21 cellular contexts compared by ENCODE assay signal in genomic region chr13:102367836-102368235, GRCh38. TPM values are rescaled to one million over a fixed set of nuclear protein-coding genes. Genes with fewer than 3 reads are reported as not detected.
A peak's percentile ranks its signal among the peaks of the same experiment; 100 is the strongest.
DNase-seq lines count a peak whose midpoint lies in the region; TF ChIP-seq lines count a peak whose summit lies in the region.
"Had no signal": no experiment of that assay in that cellular context is flagged by ENCODE, and none has a peak within 500 bp of the region (broad histone marks: within the 10 kb centered on the region; RNA-seq: fewer than 3 reads in every experiment).

No MANE protein-coding gene starts in this region.

- H3K23ac ChIP-seq in neuronal stem cell (ENCODE audit: low read depth, low read length, poor library complexity) = no peak overlapping the region

- H3K27ac Mint-ChIP-seq in glutamatergic neuron (ENCODE audit: unreplicated experiment) = peak overlapping the region; percentile 52
- H3K27ac Mint-ChIP-seq: CD4-positive, alpha-beta memory T cell; HFFc6 had no signal

- no peak overlapping the region for H3K14ac ChIP-seq in neuronal stem cell (ENCODE audit: low read length)

- H3K4me1 Mint-ChIP-seq in glutamatergic neuron (ENCODE audit: low read depth, unreplicated experiment) = peaks cover 13% of the 10 kb centered on the region
- H3K4me1 Mint-ChIP-seq: CD14-positive monocyte; CD4-positive, alpha-beta memory T cell had no signal

- no peak overlapping the region for H2AK5ac ChIP-seq in neuronal stem cell (ENCODE audit: low read depth, low read length)

- TF ChIP-seq CTCF in glutamatergic neuron (IDR thresholded peaks at IDR 0.05; ENCODE audit: partially characterized antibody, unreplicated experiment) = no peak
- TF ChIP-seq CTCF in brain microvascular endothelial cell (IDR thresholded peaks at IDR 0.05; ENCODE audit: low read depth, low read length, missing control alignments) = no peak

- H3K79me1 ChIP-seq in neuronal stem cell (ENCODE audit: low read depth, low read length) = no peaks in the 10 kb centered on the region

- no peak overlapping the region for H3K4me3 ChIP-seq in MG63
- H3K4me3 ChIP-seq in neuronal stem cell (ENCODE audit: low read length in 2 of 2) = no peak overlapping the region
- no peak overlapping the region for H3K4me3 ChIP-seq in brain microvascular endothelial cell (ENCODE audit: low read depth, low read length)
- H3K4me3 ChIP-seq: A549; BLaER1 treated with 17β-estradiol and CSF1 and Interleukin-3, amounts not matched to agents 10 nM and 100 nM; HAP-1 had no signal

- no peaks in the 10 kb centered on the region for H3K36me3 Mint-ChIP-seq in glutamatergic neuron (ENCODE audit: unreplicated experiment)
- H3K36me3 Mint-ChIP-seq: CD14-positive monocyte; CD4-positive, alpha-beta memory T cell had no signal

- no peak overlapping the region for H4K91ac ChIP-seq in neuronal stem cell (ENCODE audit: low read depth, low read length, poor library complexity)

- H2BK15ac ChIP-seq in neuronal stem cell (ENCODE audit: low read length) = no peak overlapping the region

- no CpG with 5 or more reads among the region's 14 CpGs for WGBS in neuronal stem cell (ENCODE audit: extremely low coverage in 2 of 2, insufficient read length in 2 of 2, insufficient replicate concordance in 1 of 2), 2 donors

- H3K9ac ChIP-seq in neuronal stem cell (ENCODE audit: low read depth, low read length, poor library complexity) = no peak overlapping the region
- H3K9ac ChIP-seq: BLaER1 treated with 17β-estradiol and CSF1 and Interleukin-3, amounts not matched to agents 10 nM and 100 nM had no signal

- H3K4me1 ChIP-seq in neuronal stem cell (ENCODE audit: control insufficient read depth in 2 of 2, insufficient read depth in 1 of 2, low read depth in 1 of 2, low read length in 2 of 2) = no peaks in the 10 kb centered on the region
- H3K4me1 ChIP-seq: BLaER1 treated with 17β-estradiol and CSF1 and Interleukin-3, amounts not matched to agents 10 nM and 100 nM; HAP-1 had no signal

- no peaks in the 10 kb centered on the region; the same call in 1 of the 2 replicates for H3K27me3 ChIP-seq in MG63
- H3K27me3 ChIP-seq in neuronal stem cell (ENCODE audit: control insufficient read depth in 3 of 3, insufficient read depth in 3 of 3, low read depth in 1 of 3, low read length in 3 of 3) = no peaks in the 10 kb centered on the region
- H3K27me3 ChIP-seq in brain microvascular endothelial cell (replicated peaks) = no peaks in the 10 kb centered on the region
- H3K27me3 ChIP-seq: BE2C; BLaER1 treated with 17β-estradiol and CSF1 and Interleukin-3, amounts not matched to agents 10 nM and 100 nM had no signal

- no peak overlapping the region for H2BK5ac ChIP-seq in neuronal stem cell (ENCODE audit: low read length)

- H2BK120ac ChIP-seq in neuronal stem cell (ENCODE audit: low read depth, low read length) = no peak overlapping the region

- H3K4me2 ChIP-seq in neuronal stem cell (ENCODE audit: insufficient read depth, low read length, poor library complexity, severe bottlenecking) = no peak overlapping the region
- H3K4me2 ChIP-seq: A549; BLaER1 treated with 17β-estradiol and CSF1 and Interleukin-3, amounts not matched to agents 10 nM and 100 nM had no signal

- DNase-seq in MG63 (peak; percentile 69), glutamatergic neuron (no peak), neuronal stem cell (ENCODE audit: low spot score) (no peak), brain microvascular endothelial cell (no peak), CD1c-positive myeloid dendritic cell (ENCODE audit: extremely low spot score) (no peak), germinal center (ENCODE audit: low spot score) (no peak)
- DNase-seq: 8988T; ACHN; AML-193; BE2C; Calu3; CD4-positive, alpha-beta memory T cell; COR-L47; DMS153; DND-41; GOT3; HFFc6 had no signal

- no peak overlapping the region for H2BK12ac ChIP-seq in neuronal stem cell (ENCODE audit: low read length)

- H3K9me3 Mint-ChIP-seq in glutamatergic neuron (ENCODE audit: unreplicated experiment) = no peaks in the 10 kb centered on the region
- H3K9me3 Mint-ChIP-seq: CD4-positive, alpha-beta memory T cell had no signal

- H2AFZ ChIP-seq in neuronal stem cell (ENCODE audit: low read length) = no peak overlapping the region

- no peak overlapping the region for H3K4me3 Mint-ChIP-seq in glutamatergic neuron (ENCODE audit: unreplicated experiment)
- H3K4me3 Mint-ChIP-seq: CD14-positive monocyte; CD4-positive, alpha-beta memory T cell; HFFc6 had no signal

- H3K27ac ChIP-seq in neuronal stem cell (replicated peaks; ENCODE audit: low read length) (no peak overlapping the region), brain microvascular endothelial cell (no peak overlapping the region)
- H3K27ac ChIP-seq: A549; BLaER1 treated with 17β-estradiol and CSF1 and Interleukin-3, amounts not matched to agents 10 nM and 100 nM had no signal

- H3K9me3 ChIP-seq in MG63 = no peaks in the 10 kb centered on the region
- H3K9me3 ChIP-seq in neuronal stem cell (replicated peaks in 1 of 2; ENCODE audit: control insufficient read depth in 2 of 2, insufficient read depth in 1 of 2, low read depth in 1 of 2, low read length in 2 of 2) = no peaks in the 10 kb centered on the region
- H3K9me3 ChIP-seq: A549; BE2C; BLaER1 treated with 17β-estradiol and CSF1 and Interleukin-3, amounts not matched to agents 10 nM and 100 nM; HAP-1 had no signal

- H3K36me3 ChIP-seq in MG63 (no peaks in the 10 kb centered on the region), neuronal stem cell (replicated peaks in 1 of 2; ENCODE audit: control insufficient read depth in 2 of 2, insufficient read depth in 2 of 2, low read length in 2 of 2) (no peaks in the 10 kb centered on the region), brain microvascular endothelial cell (replicated peaks) (no peaks in the 10 kb centered on the region)
- H3K36me3 ChIP-seq: BE2C; BLaER1 treated with 17β-estradiol and CSF1 and Interleukin-3, amounts not matched to agents 10 nM and 100 nM; HAP-1 had no signal

- H3K18ac ChIP-seq in neuronal stem cell (ENCODE audit: low read length) = peak overlapping the region; percentile 41

- in situ Hi-C loops in brain microvascular endothelial cell (cut with HindIII; ENCODE audit: low pct_ligation_motif_present, low sequenced_read_pairs) = no loop called here

- peaks cover 2% of the 10 kb centered on the region for H3K27me3 Mint-ChIP-seq in glutamatergic neuron (ENCODE audit: unreplicated experiment)

- no peak overlapping the region for H3K4ac ChIP-seq in neuronal stem cell (ENCODE audit: low read length)

- no peak overlapping the region for H4K8ac ChIP-seq in neuronal stem cell (ENCODE audit: low read depth, low read length)

RNA-seq across cellular contexts. Expression of gene FGF14, which starts 34.0 kb away (rescaled TPM):
- total RNA-seq in MG63 (2014; rRNA removed; shearing (Covaris generic); ENCODE audit: low replicate concordance) = not detected in 2 replicates
- 17.8 TPM for total RNA-seq in glutamatergic neuron (ENCODE audit: unreplicated experiment)
- polyA plus RNA-seq in neuronal stem cell (2013, experiment 1 of 2) = 0.54 TPM
- polyA plus RNA-seq in neuronal stem cell (2013, experiment 2 of 2) = 0.57 TPM
- polyA plus RNA-seq: A549, CD14-positive monocyte had no signal

Comparison
In these comparisons a context has a peak if more than half of its experiments do, and no peak if none do; other contexts are left out.
1. RNA of gene FGF14, which starts 34.0 kb away (total RNA-seq): 17.8 TPM in glutamatergic neuron (single experiment); not detected in MG63; every median in the first group is over 10 times any median in the second.